ENCODE assay signal across 17 cellular contexts in the genomic region with DNA sequence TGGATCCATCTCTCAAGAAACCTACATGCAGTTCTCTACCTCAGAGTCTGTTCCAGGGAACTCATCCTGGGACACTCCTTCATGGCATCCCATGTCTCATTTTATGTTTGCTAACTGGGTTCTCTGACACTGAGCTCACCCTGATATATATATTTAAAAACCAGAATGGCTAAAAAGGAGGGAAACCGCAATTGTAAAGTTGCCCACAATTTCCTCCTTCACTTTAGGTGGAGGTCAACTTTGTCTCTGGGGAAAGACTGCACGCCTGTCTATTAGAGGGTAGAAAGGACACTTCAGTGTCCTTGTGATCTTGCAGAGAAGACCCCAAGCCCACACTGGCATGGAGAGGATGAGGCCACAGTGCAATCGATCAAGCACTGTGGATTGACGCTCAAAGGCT.
DNase-seq lines count a peak whose midpoint lies in the region; ATAC-seq, FAIRE-seq and TF ChIP-seq lines count a peak whose summit lies in the region.
"Had no signal": no experiment of that assay in that cellular context is flagged by ENCODE, and none has a peak within 500 bp of the region (broad histone marks: within the 10 kb centered on the region; RNA-seq: fewer than 3 reads in every experiment).

No MANE protein-coding gene starts in this region.

- DNase-seq in SIG-M5 treated with dmso at 0.1 percent for 504 hours (lab: John Stamatoyannopoulos, UW; ENCODE audit: unreplicated experiment) (peak; percentile 7), SIG-M5 (lab: John Stamatoyannopoulos, UW) (no peak), NB4 (ENCODE audit: low read depth) (peak; percentile 86), GM12878 (ENCODE audit: low read depth, low spot score) (no peak), foreskin melanocyte (no peak), hippocampal formation (lab: John Stamatoyannopoulos, UW) (no peak), DMS79 (lab: John Stamatoyannopoulos, UW) (no peak)
- DNase-seq: 8988T; AML-193; C1 segment of cervical spinal cord; Calu3; CD4-positive, alpha-beta T cell; DMS 273 treated with DMSO at 0.1 percent for 48 hours; H7; IMR-90 had no signal

- no peaks in the 10 kb centered on the region for H4K20me1 ChIP-seq in GM12878 (ENCODE audit: control insufficient read depth, insufficient read depth)

- SMC1A ChIA-PET in GM12878 (lab: Charles Lee; ENCODE audit: uncharacterized antibody, unreplicated experiment): no interaction called here

- no peak for TF ChIP-seq RAD21 in GM12878 (IDR thresholded peaks at IDR 0.05; ENCODE audit: insufficient read depth, low read depth, low read length)

- no peak for FAIRE-seq in GM12878 (lab: Jason Lieb, UNC)
- FAIRE-seq: GM12892 had no signal

- no peaks in the 10 kb centered on the region for H3K79me2 ChIP-seq in GM12878 (ENCODE audit: control insufficient read depth, insufficient read depth, low read length)

- TF ChIP-seq POLR2A in NB4 (IDR thresholded peaks at IDR 0.05; ENCODE audit: extremely low read depth, insufficient read length) (no peak), GM12878 (IDR thresholded peaks at IDR 0.05; ENCODE audit: low read depth, low read length) (no peak)

- H2AFZ ChIP-seq in GM12878 (ENCODE audit: control insufficient read depth, low read depth, low read length): no peak overlapping the region
- H2AFZ ChIP-seq: GM23338 had no signal

- no peak for TF ChIP-seq CTCF in NB4 (IDR thresholded peaks at IDR 0.05; ENCODE audit: low read depth, low read length)
- no peak for TF ChIP-seq CTCF in GM12878 (IDR thresholded peaks at IDR 0.05 in 2 of 3, conservative IDR thresholded peaks at IDR 0.05 in 1 of 3; ENCODE audit: control insufficient read depth in 2 of 3, extremely low read depth in 1 of 3, insufficient read depth in 1 of 3, low read depth in 3 of 3, low read length in 3 of 3)

- no peak for ATAC-seq in GM12878
- ATAC-seq: GM23338 had no signal

- H3K9me3 ChIP-seq in GM12878 (replicated peaks; ENCODE audit: control insufficient read depth, insufficient read depth, low read length): no peaks in the 10 kb centered on the region

- H3K9ac ChIP-seq in GM12878 (ENCODE audit: control insufficient read depth, insufficient read depth, low read length): no peak overlapping the region

- no peaks in the 10 kb centered on the region for H3K27me3 ChIP-seq in GM12878 (replicated peaks in 1 of 2; ENCODE audit: control insufficient read depth in 2 of 2, insufficient read depth in 2 of 2, low read length in 1 of 2)

- in situ Hi-C loops in GM12878 (cut with MboI): no loop called here

- no TSS peak for BruUV-seq in GM12878 (replicated peaks; lab: Mats Ljungman, UMichigan)

- H3K36me3 ChIP-seq in GM12878 (ENCODE audit: control insufficient read depth in 2 of 2, insufficient read depth in 2 of 2, low read length in 1 of 2): no peaks in the 10 kb centered on the region

- H3K4me3 ChIP-seq in NB4 (ENCODE audit: low read depth, low read length) (no peak overlapping the region), GM12878 (no peak overlapping the region)
- H3K4me3 ChIP-seq: GM23338 had no signal

- RAD21 ChIA-PET in GM12878 (lab: Charles Lee; ENCODE audit: unreplicated experiment): no interaction called here

- no peak overlapping the region for H3K4me2 ChIP-seq in GM12878 (ENCODE audit: control insufficient read depth, insufficient read depth)
- H3K4me2 ChIP-seq: GM23338 had no signal

- POLR2A ChIA-PET in GM12878 (lab: Charles Lee): no interaction called here

- CTCF ChIA-PET in GM12878 (lab: Yijun Ruan, JAX): no interaction called here

- 2% methylated on average over 4 of the region's 4 CpGs for WGBS in GM12878 (ENCODE audit: insufficient coverage, insufficient replicate concordance, low lambda C conversion rate, missing lambda C conversion rate)

- intact Hi-C loops in GM12878 (cut with micrococcal nuclease; ENCODE audit: unreplicated experiment): no loop called here

- TF ChIP-seq EP300 in GM12878 (IDR thresholded peaks at IDR 0.05; ENCODE audit: borderline replicate concordance in 1 of 2, control insufficient read depth in 1 of 2, low read depth in 2 of 2, low read length in 2 of 2): no peak

- no peaks in the 10 kb centered on the region for H3K4me1 ChIP-seq in GM12878 (ENCODE audit: control insufficient read depth, insufficient read depth, low read length)

- H3K27ac ChIP-seq in GM12878 (ENCODE audit: control insufficient read depth, insufficient read depth): no peak overlapping the region

TF ChIP-seq in GM12878, 131 proteins besides CTCF, POLR2A, EP300 and RAD21:
- TF ChIP-seq CEBPB (IDR thresholded peaks at IDR 0.05; ENCODE audit: borderline replicate concordance in 1 of 2, low read depth in 2 of 2, low read length in 2 of 2) (no peak), RUNX3 (IDR thresholded peaks at IDR 0.05; ENCODE audit: low read length) (0 out of 2 replicates have a peak, but pooled peaks have one; percentile 7)

Comparison
In these comparisons a context has a peak if more than half of its experiments do, and no peak if none do; other contexts are left out.
1. DNase-seq: peak in SIG-M5 treated with dmso at 0.1 percent for 504 hours (single experiment) and NB4 (single experiment); none in SIG-M5 (single experiment), GM12878 (single experiment), foreskin melanocyte (single experiment), hippocampal formation (0 of 2) and DMS79 (single experiment).